ENCODE assay signal across 8 cellular contexts in the genomic region with DNA sequence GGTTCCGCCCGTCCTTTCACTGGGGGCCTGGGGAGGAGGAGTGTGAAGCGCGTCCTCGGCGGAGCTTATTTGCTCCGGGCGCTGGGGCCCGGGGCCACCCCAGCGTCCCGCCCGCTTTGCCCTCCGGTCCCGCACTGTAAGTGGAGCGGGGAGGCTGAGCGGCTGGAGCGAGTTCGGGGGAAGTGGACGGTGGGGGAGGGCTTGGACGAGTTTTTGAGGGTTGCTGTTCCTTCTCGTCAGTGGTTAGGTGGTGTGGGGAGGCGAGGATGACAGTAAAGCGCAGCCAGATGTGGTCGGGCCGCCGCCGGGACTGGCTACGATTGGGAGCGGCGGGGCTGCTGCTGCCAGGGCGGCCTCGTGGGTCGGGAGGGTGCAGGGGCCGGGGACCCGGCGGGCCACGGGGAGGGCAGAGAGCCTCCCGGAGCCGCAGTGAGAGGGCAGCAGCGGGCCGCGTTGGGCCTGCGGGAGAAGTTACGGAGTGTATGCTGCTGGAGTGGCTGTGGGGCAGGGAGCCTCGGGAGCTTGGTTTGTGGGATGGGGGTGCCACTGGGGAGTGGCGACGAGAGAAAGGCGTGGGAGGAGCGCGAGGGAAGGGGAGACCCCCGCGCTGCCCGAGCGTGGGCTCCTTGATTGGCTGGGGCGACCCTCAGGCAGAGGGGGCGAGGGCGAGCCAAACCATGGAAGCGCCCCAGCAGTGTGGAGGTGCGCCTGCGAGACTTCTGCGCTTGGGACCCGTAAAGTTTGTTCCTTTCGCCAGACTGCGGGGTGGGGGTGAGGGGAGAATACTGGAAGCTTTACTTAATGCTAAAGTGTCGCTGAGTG. TPM values are rescaled to one million over a fixed set of nuclear protein-coding genes. Genes with fewer than 3 reads are reported as not detected.
DNase-seq lines count a peak whose midpoint lies in the region; ATAC-seq and TF ChIP-seq lines count a peak whose summit lies in the region.

No MANE protein-coding gene starts in this region.

- TF ChIP-seq CTCF in Caco-2 (IDR thresholded peaks at IDR 0.05; ENCODE audit: insufficient read depth in 1 of 2, low read depth in 1 of 2, low read length in 1 of 2, severe bottlenecking in 1 of 2, unreplicated experiment in 1 of 2) (peak in 1 of 2 experiments; percentile 13), KMS-11 (conservative IDR thresholded peaks at IDR 0.05; ENCODE audit: low read depth, low read length) (no peak), WERI-Rb-1 (IDR thresholded peaks at IDR 0.05; ENCODE audit: low read depth, low read length) (no peak), heart left ventricle (IDR thresholded peaks at IDR 0.05) (peak in 11 of 12 donors; percentile 46 to 79 (median 60))

- H3K4me2 ChIP-seq in KMS-11: peak overlapping the region; percentile 63

- H2AFZ ChIP-seq in KMS-11 (ENCODE audit: low read depth): peak overlapping the region; percentile 88; the same call in 1 of the 2 replicates

- peak overlapping the region; percentile 83 for H3K4me3 Mint-ChIP-seq in Caco-2 (ENCODE audit: unreplicated experiment)

- no peak overlapping the region for H3K27ac Mint-ChIP-seq in Caco-2 (ENCODE audit: unreplicated experiment)

- H3K4me1 ChIP-seq in Caco-2: no peaks in the 10 kb centered on the region; the same call in 1 of the 2 replicates
- no peaks in the 10 kb centered on the region for H3K4me1 ChIP-seq in KMS-11 (ENCODE audit: low read depth, poor library complexity, severe bottlenecking)
- peaks cover 0 to 46% (median 30%) of the 10 kb centered on the region in 12 donors for H3K4me1 ChIP-seq in heart left ventricle

- TF ChIP-seq POLR2A in heart left ventricle (IDR thresholded peaks at IDR 0.05): no peak

- H3K27ac ChIP-seq in KMS-11: no peak overlapping the region
- peak overlapping the region; percentile 96 for H3K27ac ChIP-seq in WERI-Rb-1
- H3K27ac ChIP-seq in heart left ventricle: peak overlapping the region; percentile 96 to 98 (median 98)

- no peaks in the 10 kb centered on the region for H3K36me3 ChIP-seq in Caco-2 (ENCODE audit: control insufficient read depth, insufficient read depth, low read length)
- no peaks in the 10 kb centered on the region for H3K36me3 ChIP-seq in KMS-11 (ENCODE audit: insufficient read depth)
- peaks cover 23% of the 10 kb centered on the region for H3K36me3 ChIP-seq in WERI-Rb-1
- no peaks in the 10 kb centered on the region for H3K36me3 ChIP-seq in heart left ventricle

- POLR2A ChIA-PET in Caco-2 (lab: Charles Lee): no interaction called here

- 0 to 1% (median 1%) methylated on average over 53 to 65 of the region's 65 CpGs for WGBS in heart left ventricle, 4 donors

- CTCF ChIA-PET in Caco-2 (lab: Charles Lee): no interaction called here

- H3K27me3 ChIP-seq in Caco-2 (replicated peaks; ENCODE audit: control insufficient read depth, insufficient read depth, low read length) (no peaks in the 10 kb centered on the region; the same call in 1 of the 2 replicates), KMS-11 (ENCODE audit: insufficient read depth, low read depth) (no peaks in the 10 kb centered on the region), WERI-Rb-1 (ENCODE audit: insufficient read depth, low read depth, severe bottlenecking) (no peaks in the 10 kb centered on the region), heart left ventricle (peaks cover 0 to 25% (median 0%) of the 10 kb centered on the region in 9 donors)

- DNase-seq in Caco-2 (peak in 1 of 2 experiments; percentile 35), WERI-Rb-1 (peak; percentile 49), heart left ventricle (peak; percentile 78 to 87 (median 82)), posterior vena cava (ENCODE audit: low spot score) (peak; percentile 89)
- no peak for DNase-seq in activated naive CD4-positive, alpha-beta T cell (lab: John Stamatoyannopoulos, UW)
- no peak for DNase-seq in NK-92 treated with Interleukin-12 subunit alpha and Interleukin-12 subunit beta, amount 100 ng/mL, for 24 hours (lab: John Stamatoyannopoulos, UW)

- ATAC-seq in heart left ventricle (peak; percentile 77 to 87 (median 82)), GM21390 (IDR thresholded peaks at IDR 0.05; ENCODE audit: unreplicated experiment) (no peak)

- no peaks in the 10 kb centered on the region for H3K4me1 Mint-ChIP-seq in Caco-2 (ENCODE audit: low read depth, unreplicated experiment)

- H4K20me1 ChIP-seq in KMS-11 (ENCODE audit: insufficient read depth): no peaks in the 10 kb centered on the region

- H3K36me3 Mint-ChIP-seq in Caco-2 (ENCODE audit: insufficient read depth, unreplicated experiment): no peaks in the 10 kb centered on the region

- no TSS peak for BruUV-seq in Caco-2 (replicated peaks; lab: Mats Ljungman, UMichigan)

- no peaks in the 10 kb centered on the region for H3K9me3 Mint-ChIP-seq in Caco-2 (ENCODE audit: unreplicated experiment)

- H3K79me2 ChIP-seq in KMS-11 (ENCODE audit: insufficient read depth, low read depth): no peaks in the 10 kb centered on the region

- no peak overlapping the region for H3K9ac ChIP-seq in KMS-11

- H3K9me3 ChIP-seq in Caco-2 (no peaks in the 10 kb centered on the region), WERI-Rb-1 (ENCODE audit: severe bottlenecking) (no peaks in the 10 kb centered on the region), heart left ventricle (no peaks in the 10 kb centered on the region)

- intact Hi-C loops in Caco-2 (cut with micrococcal nuclease; ENCODE audit: unreplicated experiment) (loop anchor here (5.0 kb wide), 1 partner anchor 496 kb away; no protein-coding TSS in a partner anchor), heart left ventricle (cut with DNase I) (loop anchor here in 9 of 10 donors (2.0 to 10.0 kb wide), 11 partner anchors 114 to 498 kb away; no protein-coding TSS in a partner anchor), posterior vena cava (cut with DNase I) (loop anchor here (10.0 kb wide), 3 partner anchors 152 to 422 kb away; no protein-coding TSS in a partner anchor)

- peak overlapping the region; percentile 25 for H3K4me3 ChIP-seq in Caco-2 (ENCODE audit: low read depth, low read length)
- H3K4me3 ChIP-seq in KMS-11 (IDR thresholded peaks at IDR 0.05; ENCODE audit: insufficient read depth, low read depth, low read length): no peak overlapping the region
- peak overlapping the region; percentile 98 for H3K4me3 ChIP-seq in WERI-Rb-1 (ENCODE audit: low read depth, low read length)
- peak overlapping the region; percentile 65 to 98 (median 92) for H3K4me3 ChIP-seq in heart left ventricle

- peaks cover 8% of the 10 kb centered on the region for H3K27me3 Mint-ChIP-seq in Caco-2 (ENCODE audit: insufficient read depth, unreplicated experiment)

RNA-seq across cellular contexts. Expression of gene ADGRL2, which starts 2.1 kb away (rescaled TPM):
- total RNA-seq in Caco-2 (2022) (3.8 and 4.6 TPM in 2 replicates), heart left ventricle (10 to 100 TPM; 49.7 to 82.8 (median 58.4) TPM), posterior vena cava (10 to 100 TPM; 40.6 to 58.9 TPM)
- polyA plus RNA-seq in heart left ventricle: 10 to 100 TPM; 16.9 to 45.0 TPM

Comparison
In these comparisons a context has a peak if more than half of its experiments do, and no peak if none do; other contexts are left out.
1. DNase-seq: peak in WERI-Rb-1 (single experiment), heart left ventricle (5 of 5) and posterior vena cava (single experiment); none in activated naive CD4-positive, alpha-beta T cell (0 of 4) and NK-92 treated with Interleukin-12 subunit alpha and Interleukin-12 subunit beta, amount 100 ng/mL, for 24 hours (single experiment).
2. CTCF ChIP-seq: peak in heart left ventricle (11 of 12); none in KMS-11 (single experiment) and WERI-Rb-1 (single experiment).